8 cellular contexts compared by ENCODE assay signal in genomic region chr3:127750226-127751031, GRCh38.
DNase-seq lines count a peak whose midpoint lies in the region; ATAC-seq and TF ChIP-seq lines count a peak whose summit lies in the region.

No MANE protein-coding gene starts in this region.

- peak overlapping the region; percentile 78 for H3K27ac ChIP-seq in ACC112 (ENCODE audit: low read depth, low read length)
- peak overlapping the region; percentile 91 for H3K27ac ChIP-seq in PC-9

- POLR2A ChIA-PET in PC-9 (lab: Charles Lee; ENCODE audit: unreplicated experiment): interaction anchor here (0.5 to 0.7 kb wide), 3 partner anchors 15 to 67 kb away, joined by 3 to 8 read pairs (median 5); no protein-coding TSS in a partner anchor

- H3K4me3 Mint-ChIP-seq in glutamatergic neuron (ENCODE audit: unreplicated experiment): peak overlapping the region; percentile 9

- in situ Hi-C loops in GM13976 (cut with MboI; ENCODE audit: low sequenced_read_pairs, unreplicated experiment): no loop called here

- ATAC-seq in HG02943 (IDR thresholded peaks at IDR 0.05; ENCODE audit: low read depth, unreplicated experiment) (peak; percentile 36), HG02973 (IDR thresholded peaks at IDR 0.05; ENCODE audit: unreplicated experiment) (no peak)

- DNase-seq in GM13976 (ENCODE audit: low spot score): peak; percentile 54
- DNase-seq in PC-9: peak in 1 of 2 experiments; percentile 84
- peak; percentile 49 for DNase-seq in glutamatergic neuron
- DNase-seq in ureter (ENCODE audit: low spot score): no peak
- DNase-seq in SKM-1 treated with dmso at 0.1 percent for 144 hours (lab: John Stamatoyannopoulos, UW; ENCODE audit: unreplicated experiment): no peak

- H3K36me3 ChIP-seq in ACC112 (ENCODE audit: insufficient read depth, low read length) (no peaks in the 10 kb centered on the region), PC-9 (ENCODE audit: low read depth) (no peaks in the 10 kb centered on the region)

- H3K4me3 ChIP-seq in ACC112 (ENCODE audit: low read depth, low read length) (no peak overlapping the region; the same call in 1 of the 2 replicates), PC-9 (no peak overlapping the region)

- CTCF ChIA-PET in PC-9 (lab: Charles Lee): interaction anchor here (0.7 kb wide), 1 partner anchor 16 kb away, joined by 3 read pairs; no protein-coding TSS in a partner anchor

- TF ChIP-seq CTCF in GM13976 (IDR thresholded peaks at IDR 0.05; ENCODE audit: borderline replicate concordance, control extremely low read depth, extremely low read depth, insufficient read depth, missing control alignments): no peak
- no peak for TF ChIP-seq CTCF in PC-9 (conservative IDR thresholded peaks at IDR 0.05)
- TF ChIP-seq CTCF in glutamatergic neuron (IDR thresholded peaks at IDR 0.05; ENCODE audit: partially characterized antibody, unreplicated experiment): no peak

- peak overlapping the region; percentile 95 for H3K27ac Mint-ChIP-seq in glutamatergic neuron (ENCODE audit: unreplicated experiment)

- peak overlapping the region; percentile 52 for H3K4me2 ChIP-seq in PC-9

- BruUV-seq in PC-9 (replicated peaks; lab: Mats Ljungman, UMichigan): no TSS peak

- H3F3A ChIP-seq in PC-9 (ENCODE audit: insufficient read depth, low read depth): peaks cover 51% of the 10 kb centered on the region

- H3K27me3 ChIP-seq in ACC112 (ENCODE audit: insufficient read depth, low read length) (no peaks in the 10 kb centered on the region), PC-9 (ENCODE audit: insufficient read depth, low read depth) (no peaks in the 10 kb centered on the region)

- H3K79me2 ChIP-seq in ACC112 (ENCODE audit: control insufficient read depth, insufficient read depth, low read length, unreplicated experiment): peaks cover 6% of the 10 kb centered on the region
- peaks cover 12% of the 10 kb centered on the region for H3K79me2 ChIP-seq in PC-9 (ENCODE audit: low read depth)

- H4K20me1 ChIP-seq in PC-9 (ENCODE audit: insufficient read depth): no peaks in the 10 kb centered on the region

- no peaks in the 10 kb centered on the region for H3K36me3 Mint-ChIP-seq in glutamatergic neuron (ENCODE audit: unreplicated experiment)

- H3K9me2 ChIP-seq in PC-9 (ENCODE audit: insufficient read depth): no peaks in the 10 kb centered on the region

- no peak overlapping the region for H2AFZ ChIP-seq in ACC112 (ENCODE audit: low read length, unreplicated experiment)
- H2AFZ ChIP-seq in PC-9: no peak overlapping the region

- peaks cover 53% of the 10 kb centered on the region for H3K4me1 ChIP-seq in ACC112 (ENCODE audit: control insufficient read depth, insufficient read depth, low read length, unreplicated experiment)
- peaks cover 64% of the 10 kb centered on the region for H3K4me1 ChIP-seq in PC-9 (replicated peaks; ENCODE audit: insufficient read depth)

- intact Hi-C loops in PC-9 (cut with micrococcal nuclease; ENCODE audit: unreplicated experiment): no loop called here

- no peaks in the 10 kb centered on the region for H3K9me3 ChIP-seq in PC-9 (ENCODE audit: insufficient read depth, low read depth)

- H3K4me1 Mint-ChIP-seq in glutamatergic neuron (ENCODE audit: low read depth, unreplicated experiment): peaks cover 56% of the 10 kb centered on the region

- peaks cover 23% of the 10 kb centered on the region for H3K9me3 Mint-ChIP-seq in glutamatergic neuron (ENCODE audit: unreplicated experiment)

- H3K27me3 Mint-ChIP-seq in glutamatergic neuron (ENCODE audit: unreplicated experiment): peaks cover 13% of the 10 kb centered on the region

Comparison
In these comparisons a context has a peak if more than half of its experiments do, and no peak if none do; other contexts are left out.
1. DNase-seq: peak in GM13976 (single experiment) and glutamatergic neuron (single experiment); none in ureter (single experiment) and SKM-1 treated with dmso at 0.1 percent for 144 hours (single experiment).